ENCODE assay signal across 1 cellular context in the genomic region with DNA sequence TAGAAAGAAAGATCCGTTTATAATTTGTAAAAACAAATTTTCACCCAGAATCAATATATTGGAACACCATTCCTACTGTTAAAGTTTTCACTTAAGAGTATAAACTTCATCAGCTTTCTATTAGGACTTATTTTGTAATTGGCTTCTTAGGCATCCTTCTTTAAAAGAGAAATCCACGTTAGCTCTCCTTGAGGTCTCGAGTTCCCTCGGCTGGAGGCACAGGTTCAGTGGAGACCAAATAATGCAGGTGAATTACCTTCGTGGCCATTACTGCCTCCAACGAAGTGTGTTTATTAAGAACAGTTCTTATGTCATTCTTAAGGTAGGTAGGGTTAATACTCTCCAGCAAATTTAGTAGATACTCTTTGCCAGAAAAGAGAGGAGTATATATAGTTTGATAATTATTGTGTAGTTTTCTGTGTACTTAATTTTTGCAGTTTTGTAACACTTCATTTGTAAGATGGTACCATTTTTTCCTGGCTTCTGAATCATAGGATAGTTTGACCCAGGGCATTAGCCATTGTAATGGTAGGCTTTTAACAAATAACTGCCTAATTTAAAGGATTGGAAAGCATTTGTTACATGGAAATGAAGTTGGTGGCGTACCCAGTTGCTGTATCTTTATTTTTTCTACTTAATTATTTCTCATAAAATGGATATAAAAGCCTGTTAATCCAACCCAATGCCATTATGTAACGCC.
TF ChIP-seq lines count a peak whose summit lies in the region.

No MANE protein-coding gene starts in this region.

TF ChIP-seq in WTC11, 78 proteins besides CTCF, POLR2A, EP300 and RAD21 (continued from another document):
- TF ChIP-seq, protein P1, sequence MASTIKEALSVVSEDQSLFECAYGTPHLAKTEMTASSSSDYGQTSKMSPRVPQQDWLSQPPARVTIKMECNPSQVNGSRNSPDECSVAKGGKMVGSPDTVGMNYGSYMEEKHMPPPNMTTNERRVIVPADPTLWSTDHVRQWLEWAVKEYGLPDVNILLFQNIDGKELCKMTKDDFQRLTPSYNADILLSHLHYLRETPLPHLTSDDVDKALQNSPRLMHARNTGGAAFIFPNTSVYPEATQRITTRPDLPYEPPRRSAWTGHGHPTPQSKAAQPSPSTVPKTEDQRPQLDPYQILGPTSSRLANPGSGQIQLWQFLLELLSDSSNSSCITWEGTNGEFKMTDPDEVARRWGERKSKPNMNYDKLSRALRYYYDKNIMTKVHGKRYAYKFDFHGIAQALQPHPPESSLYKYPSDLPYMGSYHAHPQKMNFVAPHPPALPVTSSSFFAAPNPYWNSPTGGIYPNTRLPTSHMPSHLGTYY (CRISPR knock-in tag; IDR thresholded peaks at IDR 0.05): no peak
- TF ChIP-seq ESRRA (CRISPR knock-in tag; IDR thresholded peaks at IDR 0.05; ENCODE audit: borderline replicate concordance): no peak
